Comparison of ENCODE assay signal across 10 cellular contexts in genomic region chr5:50702615-50703325, GRCh38. TPM values are rescaled to one million over a fixed set of nuclear protein-coding genes. Genes with fewer than 3 reads are reported as not detected.
A peak's percentile ranks its signal among the peaks of the same experiment; 100 is the strongest.
DNase-seq lines count a peak whose midpoint lies in the region; ATAC-seq and TF ChIP-seq lines count a peak whose summit lies in the region.
"Had no signal": no experiment of that assay in that cellular context is flagged by ENCODE, and none has a peak within 500 bp of the region (broad histone marks: within the 10 kb centered on the region; RNA-seq: fewer than 3 reads in every experiment).

No MANE protein-coding gene starts in this region.

- TF ChIP-seq CTCF in mucosa of descending colon (IDR thresholded peaks at IDR 0.05): no peak

- ATAC-seq in HG03175 (IDR thresholded peaks at IDR 0.05; ENCODE audit: unreplicated experiment): peak; percentile 49
- peak; percentile 57 for ATAC-seq in mucosa of descending colon
- ATAC-seq in HG03139 (IDR thresholded peaks at IDR 0.05; ENCODE audit: unreplicated experiment): no peak
- ATAC-seq: Right ventricle myocardium inferior had no signal

- H3K36me3 Mint-ChIP-seq in T-helper 1 cell treated with Interleukin-12 subunit alpha and Interleukin-12 subunit beta and Interleukin-4 antibody, amounts not matched to agents 30 μg/mL and 1 μg/mL, for 36 hours (ENCODE audit: low read depth): peaks cover 25% of the 10 kb centered on the region

- peak; percentile 6 for DNase-seq in GF-D8 (lab: John Stamatoyannopoulos, UW)
- DNase-seq in mucosa of descending colon: no peak
- DNase-seq in activated CD4-positive, CD25-positive, alpha-beta regulatory T cell treated with anti-CD3 and anti-CD28 coated beads, Interleukin-2, amount 50 U/mL, for 72 hours: no peak
- no peak for DNase-seq in occipital lobe (lab: John Stamatoyannopoulos, UW)
- DNase-seq: NCI-H226, thyroid gland had no signal

- H3K4me1 ChIP-seq in mucosa of descending colon (ENCODE audit: low read depth): no peaks in the 10 kb centered on the region

- no peaks in the 10 kb centered on the region for H3K9me3 ChIP-seq in mucosa of descending colon
- H3K9me3 ChIP-seq: thyroid gland had no signal

- H3K4me3 Mint-ChIP-seq in T-helper 1 cell treated with Interleukin-12 subunit alpha and Interleukin-12 subunit beta and Interleukin-4 antibody, amounts not matched to agents 30 μg/mL and 1 μg/mL, for 36 hours: peak overlapping the region; percentile 50

- H3K9me3 Mint-ChIP-seq in T-helper 1 cell treated with Interleukin-12 subunit alpha and Interleukin-12 subunit beta and Interleukin-4 antibody, amounts not matched to agents 30 μg/mL and 1 μg/mL, for 36 hours: peaks cover 4% of the 10 kb centered on the region

- intact Hi-C loops in mucosa of descending colon (cut with DNase I, micrococcal nuclease): no loop called here

- peaks cover 30% of the 10 kb centered on the region for H3K4me1 Mint-ChIP-seq in T-helper 1 cell treated with Interleukin-12 subunit alpha and Interleukin-12 subunit beta and Interleukin-4 antibody, amounts not matched to agents 30 μg/mL and 1 μg/mL, for 36 hours (ENCODE audit: low read depth)

- H3K36me3 ChIP-seq in mucosa of descending colon (ENCODE audit: low read depth): no peaks in the 10 kb centered on the region
- H3K36me3 ChIP-seq: thyroid gland had no signal

- no peak overlapping the region for H3K4me3 ChIP-seq in mucosa of descending colon
- H3K4me3 ChIP-seq: thyroid gland had no signal

- H3K27ac Mint-ChIP-seq in T-helper 1 cell treated with Interleukin-12 subunit alpha and Interleukin-12 subunit beta and Interleukin-4 antibody, amounts not matched to agents 30 μg/mL and 1 μg/mL, for 36 hours: peak overlapping the region; percentile 68

- no peaks in the 10 kb centered on the region for H3K27me3 Mint-ChIP-seq in T-helper 1 cell treated with Interleukin-12 subunit alpha and Interleukin-12 subunit beta and Interleukin-4 antibody, amounts not matched to agents 30 μg/mL and 1 μg/mL, for 36 hours (ENCODE audit: low read depth)

RNA-seq across cellular contexts. Expression of gene PARP8, which starts 36.3 kb away (rescaled TPM):
- 10 to 100 TPM in 2 of 3 donors, 1 to 10 TPM in 1; 7.4 to 29.3 (median 20.1) TPM for total RNA-seq in mucosa of descending colon
- total RNA-seq in occipital lobe: 48.7 TPM
